1 cellular context compared by ENCODE assay signal in genomic region chr1:201748331-201748730, GRCh38.
TF ChIP-seq lines count a peak whose summit lies in the region.

No MANE protein-coding gene starts in this region.

TF ChIP-seq in GM23338, 12 proteins besides CTCF, POLR2A, EP300 and RAD21 (continued from another document):
- no peak for TF ChIP-seq ZNF462 (CRISPR knock-in tag; IDR thresholded peaks at IDR 0.05)
- no peak for TF ChIP-seq JUNB (IDR thresholded peaks at IDR 0.05; ENCODE audit: unreplicated experiment)
- TF ChIP-seq ETS1 (IDR thresholded peaks at IDR 0.05) = no peak
- TF ChIP-seq ZNF114 (CRISPR knock-in tag; IDR thresholded peaks at IDR 0.05) = no peak
- TF ChIP-seq EZH2phosphoT487 (IDR thresholded peaks at IDR 0.05; ENCODE audit: unreplicated experiment) = no peak
